Comparison of ENCODE assay signal across 1 cellular context in genomic region chr3:19216669-19217337, GRCh38.
TF ChIP-seq lines count a peak whose summit lies in the region.

No MANE protein-coding gene starts in this region.

TF ChIP-seq in SK-N-SH, 30 proteins besides CTCF, POLR2A, EP300 and RAD21:
- TF ChIP-seq ELF1 (IDR thresholded peaks at IDR 0.05) (no peak), GATA2 (CRISPR knock-in tag; IDR thresholded peaks at IDR 0.05) (no peak), SIN3A (IDR thresholded peaks at IDR 0.05; ENCODE audit: borderline replicate concordance, low read depth, low read length) (no peak), USF1 (IDR thresholded peaks at IDR 0.05; ENCODE audit: borderline replicate concordance, low read depth) (no peak), POLR2AphosphoS5 (IDR thresholded peaks at IDR 0.05; ENCODE audit: low read depth, low read length) (no peak), FOXJ3 (CRISPR knock-in tag; IDR thresholded peaks at IDR 0.05) (no peak), TCF12 (IDR thresholded peaks at IDR 0.05) (no peak), EZH2phosphoT487 (IDR thresholded peaks at IDR 0.05; ENCODE audit: borderline replicate concordance, low read depth) (no peak), RFX5 (IDR thresholded peaks at IDR 0.05; ENCODE audit: low read length) (no peak), NRF1 (IDR thresholded peaks at IDR 0.05; ENCODE audit: low read depth, low read length) (no peak), YY1 (IDR thresholded peaks at IDR 0.05; ENCODE audit: low read depth) (no peak), MAX (IDR thresholded peaks at IDR 0.05; ENCODE audit: low read depth) (no peak), FOXM1 (IDR thresholded peaks at IDR 0.05; ENCODE audit: low read depth) (no peak), SMC3 (IDR thresholded peaks at IDR 0.05; ENCODE audit: low read depth, low read length) (no peak)
TF ChIP-seq in SK-N-SH: peak in this region for 0.
